In genomic region chr11:48172818-48173609, GRCh38 we compare ENCODE assay signal across 8 cellular contexts. TPM values are rescaled to one million over a fixed set of nuclear protein-coding genes. Genes with fewer than 3 reads are reported as not detected.
DNase-seq lines count a peak whose midpoint lies in the region; ATAC-seq and TF ChIP-seq lines count a peak whose summit lies in the region.

No MANE protein-coding gene starts in this region.

- TF ChIP-seq CTCF in vagina (IDR thresholded peaks at IDR 0.05), result peak; percentile 44 to 80 (median 63)

- no peaks in the 10 kb centered on the region for H3K9me3 ChIP-seq in vagina

- ATAC-seq in GM19397 (IDR thresholded peaks at IDR 0.05; ENCODE audit: unreplicated experiment), result peak; percentile 81

- no peak for TF ChIP-seq POLR2A in vagina (IDR thresholded peaks at IDR 0.05)

- H3K4me3 ChIP-seq in vagina, result no peak overlapping the region

- intact Hi-C loops in vagina (cut with DNase I), result no loop called here

- DNase-seq in COLO668 (lab: John Stamatoyannopoulos, UW; ENCODE audit: unreplicated experiment), result peak; percentile 66
- DNase-seq in HuH-7.5 (ENCODE audit: low spot score), result peak; percentile 59
- peak; percentile 55 for DNase-seq in RPMI8226
- peak; percentile 68 for DNase-seq in activated naive CD4-positive, alpha-beta T cell treated with Interleukin-2 at 50 U/mL for 16 hours
- peak; percentile 53 for DNase-seq in glomerular visceral epithelial cell (ENCODE audit: extremely low spot score)
- peak; percentile 56 for DNase-seq in pons (ENCODE audit: low spot score)
- no peak for DNase-seq in vagina (ENCODE audit: extremely low spot score in 2 of 2)

- H3K4me1 ChIP-seq in vagina, result peaks cover 21% of the 10 kb centered on the region

- H3K27ac ChIP-seq in vagina, result no peak overlapping the region

- H3K36me3 ChIP-seq in vagina, result no peaks in the 10 kb centered on the region

- no peaks in the 10 kb centered on the region for H3K27me3 ChIP-seq in vagina

RNA-seq across cellular contexts. Expression of gene OR4B1, which starts 43.6 kb away (rescaled TPM):
- total RNA-seq in vagina, result not detected

Comparison
In these comparisons a context has a peak if more than half of its experiments do, and no peak if none do; other contexts are left out.
1. DNase-seq: peak in COLO668 (single experiment), HuH-7.5 (single experiment), RPMI8226 (single experiment), activated naive CD4-positive, alpha-beta T cell treated with Interleukin-2 at 50 U/mL for 16 hours (single experiment), glomerular visceral epithelial cell (single experiment) and pons (single experiment); none in vagina (0 of 2).